9 cellular contexts compared by ENCODE assay signal in genomic region chr5:147234098-147234824, GRCh38. TPM values are rescaled to one million over a fixed set of nuclear protein-coding genes. Genes with fewer than 3 reads are reported as not detected.
DNase-seq lines count a peak whose midpoint lies in the region; FAIRE-seq and TF ChIP-seq lines count a peak whose summit lies in the region.
"Had no signal": no experiment of that assay in that cellular context is flagged by ENCODE, and none has a peak within 500 bp of the region (broad histone marks: within the 10 kb centered on the region; RNA-seq: fewer than 3 reads in every experiment).

No MANE protein-coding gene starts in this region.

- WGBS in mesodermal cell (ENCODE audit: insufficient coverage in 2 of 2), 2 experiments: 6 to 14% methylated on average over 15 to 18 of the region's 37 CpGs
- 25 to 53% methylated on average over 3 to 36 of the region's 37 CpGs for WGBS in transverse colon (ENCODE audit: low coverage in 1 of 2), 2 donors

- no peak for TF ChIP-seq POLR2A in transverse colon (IDR thresholded peaks at IDR 0.05)

- H3K4me3 ChIP-seq in dorsolateral prefrontal cortex (peak overlapping the region; percentile 50 to 82 (median 69)), mesodermal cell (ENCODE audit: extremely low read depth, insufficient read depth, low read length, poor library complexity, severe bottlenecking) (peak overlapping the region; percentile 42), transverse colon (peak overlapping the region; percentile 29 to 50 (median 36))

- TF ChIP-seq EP300 in transverse colon (IDR thresholded peaks at IDR 0.05; ENCODE audit: low read depth): no peak

- in situ Hi-C loops in transverse colon (cut with MboI; ENCODE audit: low pct_ligation_motif_present in 1 of 4, low pct_unique_long_range_greater_than_20kb in 1 of 4, low sequenced_read_pairs in 3 of 4): loop anchor here in 3 of 4 donors (25.0 kb wide), 2 partner anchors 128 to 328 kb away; no protein-coding TSS in a partner anchor

- H3K27me3 ChIP-seq in dorsolateral prefrontal cortex (peaks cover 0 to 55% (median 9%) of the 10 kb centered on the region in 45 donors), transverse colon (peaks cover 30% of the 10 kb centered on the region)

- H3K4me1 ChIP-seq in mesodermal cell (ENCODE audit: control insufficient read depth, insufficient read depth, low read length, poor library complexity, severe bottlenecking) (peaks cover 7% of the 10 kb centered on the region), transverse colon (peaks cover 0 to 11% (median 4%) of the 10 kb centered on the region in 4 donors)

- intact Hi-C loops in dorsolateral prefrontal cortex (cut with DNase I): no loop called here
- intact Hi-C loops in transverse colon (cut with DNase I; ENCODE audit: low total_unique reads): no loop called here

- DNase-seq in NCI-H345 (lab: John Stamatoyannopoulos, UW) (peak; percentile 47), NCI-H345 treated with DMSO at 0.1 percent for 48 hours (lab: John Stamatoyannopoulos, UW; ENCODE audit: unreplicated experiment) (no peak), dorsolateral prefrontal cortex (no peak), transverse colon (no peak), D721Med (ENCODE audit: insufficient read length, low spot score) (no peak)
- no peak for DNase-seq in activated CD8-positive, alpha-beta memory T cell treated with anti-CD3 and anti-CD28 coated beads, Interleukin-2, amount 50 U/mL, for 4 hours
- DNase-seq in activated CD8-positive, alpha-beta memory T cell treated with anti-CD3 and anti-CD28 coated beads, Interleukin-2, amount 50 U/mL, for 48 hours: no peak
- DNase-seq: activated CD4-positive, alpha-beta T cell treated with anti-CD3 and anti-CD28 coated beads for 36 hours had no signal

- TF ChIP-seq CTCF in dorsolateral prefrontal cortex (IDR thresholded peaks at IDR 0.05 in 54 of 56, conservative IDR thresholded peaks at IDR 0.05 in 2 of 56; ENCODE audit: low read depth in 1 of 56, partially characterized antibody in 56 of 56) (no peak), transverse colon (IDR thresholded peaks at IDR 0.05) (no peak), D721Med (IDR thresholded peaks at IDR 0.05; ENCODE audit: insufficient read depth, missing control alignments) (no peak)

- peak overlapping the region in 11 of 59 donors; percentile 24 to 73 (median 57) for H3K27ac ChIP-seq in dorsolateral prefrontal cortex
- no peak overlapping the region for H3K27ac ChIP-seq in mesodermal cell (ENCODE audit: low read depth, low read length, severe bottlenecking)
- H3K27ac ChIP-seq in transverse colon: peak overlapping the region; percentile 8 to 64 (median 51)

- no peak for FAIRE-seq in D721Med (lab: Jason Lieb, UNC)

- H3K36me3 ChIP-seq in mesodermal cell (ENCODE audit: control insufficient read depth, insufficient read depth, low read length): no peaks in the 10 kb centered on the region
- H3K36me3 ChIP-seq in transverse colon: no peaks in the 10 kb centered on the region

- no peaks in the 10 kb centered on the region for H3K9me3 ChIP-seq in mesodermal cell (ENCODE audit: control insufficient read depth, low read length)
- no peaks in the 10 kb centered on the region for H3K9me3 ChIP-seq in transverse colon

RNA-seq across cellular contexts. Expression of gene STK32A, which starts 0.6 kb away (rescaled TPM):
- total RNA-seq in dorsolateral prefrontal cortex (10 to 100 TPM in 70 of 120 experiments, 1 to 10 TPM in 50; 6.1 to 26.1 (median 10.7) TPM), transverse colon (1 to 10 TPM in 2 of 4 donors, not detected in 2; 1.4 to 1.6 TPM)
- polyA plus RNA-seq in mesodermal cell (2013, experiment 1 of 2): 0.22 TPM
- polyA plus RNA-seq in mesodermal cell (2013, experiment 2 of 2): 2.0 TPM
- total RNA-seq: activated CD4-positive, alpha-beta T cell treated with anti-CD3 and anti-CD28 coated beads for 36 hours had no signal
